In genomic region chr3:163572856-163573255, GRCh38 we compare ENCODE assay signal across 20 cellular contexts.
"Had no signal": no experiment of that assay in that cellular context is flagged by ENCODE, and none has a peak within 500 bp of the region (broad histone marks: within the 10 kb centered on the region; RNA-seq: fewer than 3 reads in every experiment).

No MANE protein-coding gene starts in this region.

- ATAC-seq: effector memory CD8-positive, alpha-beta T cell; esophagus mucosa; foreskin keratinocyte; gastrocnemius medialis; gastroesophageal sphincter; heart left ventricle; heart right ventricle had no signal

- DNase-seq: colonic mucosa; cortex of kidney; dermis blood vessel endothelial cell; dorsolateral prefrontal cortex; effector CD8-positive, alpha-beta T cell; effector memory CD4-positive, alpha-beta T cell; effector memory CD8-positive, alpha-beta T cell; endodermal cell; erythroblast; esophagus squamous epithelium; foreskin fibroblast; foreskin keratinocyte; foreskin melanocyte; gastrocnemius medialis; glutamatergic neuron; head of caudate nucleus; heart left ventricle; heart right ventricle had no signal
